ENCODE assay signal across 9 cellular contexts in the genomic region with DNA sequence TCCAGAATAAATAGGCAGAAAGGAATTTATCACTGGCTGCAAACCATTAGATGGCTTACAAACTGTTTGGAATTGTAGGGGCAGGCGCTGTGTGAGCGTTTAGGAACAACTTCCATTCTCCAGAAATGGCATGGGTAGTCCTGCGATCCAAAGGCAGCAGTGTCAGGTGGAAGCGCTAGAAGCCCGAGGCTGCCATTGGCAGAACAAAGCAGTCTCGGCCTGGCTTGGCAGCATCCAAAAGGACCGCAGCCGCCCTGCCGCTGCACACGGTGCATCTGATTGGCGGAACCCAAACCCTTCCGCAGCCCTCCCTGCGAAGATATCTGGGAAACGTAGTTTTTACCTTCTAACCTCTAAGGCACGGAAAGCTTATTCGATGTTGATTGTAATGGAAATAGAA. TPM values are rescaled to one million over a fixed set of nuclear protein-coding genes. Genes with fewer than 3 reads are reported as not detected.
DNase-seq lines count a peak whose midpoint lies in the region; ATAC-seq and TF ChIP-seq lines count a peak whose summit lies in the region.
"Had no signal": no experiment of that assay in that cellular context is flagged by ENCODE, and none has a peak within 500 bp of the region (broad histone marks: within the 10 kb centered on the region; RNA-seq: fewer than 3 reads in every experiment).

No MANE protein-coding gene starts in this region.

- H3K9me3 ChIP-seq in T-helper 17 cell (ENCODE audit: control insufficient read depth, low read length, poor library complexity, severe bottlenecking) = no peaks in the 10 kb centered on the region
- no peaks in the 10 kb centered on the region for H3K9me3 ChIP-seq in ascending aorta
- H3K9me3 ChIP-seq in heart right ventricle = no peaks in the 10 kb centered on the region
- no peaks in the 10 kb centered on the region for H3K9me3 ChIP-seq in aorta (ENCODE audit: control insufficient read depth, low read length)
- no peaks in the 10 kb centered on the region for H3K9me3 ChIP-seq in Karpas-422 (ENCODE audit: low read length)

- peaks cover 6% of the 10 kb centered on the region for H3K27me3 Mint-ChIP-seq in T-helper 17 cell

- ATAC-seq in HG02840 (IDR thresholded peaks at IDR 0.05; ENCODE audit: low FRiP score, unreplicated experiment) (peak; percentile 54), T-helper 17 cell (peak; percentile 90), heart right ventricle (peak; percentile 97 to 100 (median 99)), aorta (ENCODE audit: low FRiP score) (peak; percentile 94)

- intact Hi-C loops in ascending aorta (cut with DNase I) = loop anchor here (1.0 to 10.0 kb wide), 3 partner anchors 23 to 669 kb away; partner anchors contain the start of genes UBA6 and YTHDC1
- intact Hi-C loops in heart right ventricle (cut with DNase I) = no loop called here
- intact Hi-C loops in aorta (cut with DNase I) = loop anchor here in 1 of 2 donors (2.0 kb wide), 1 partner anchor 25 kb away; no protein-coding TSS in a partner anchor

- H3K27ac Mint-ChIP-seq in T-helper 17 cell = peak overlapping the region; percentile 37

- DNase-seq in GM03348 (ENCODE audit: low spot score) = peak; percentile 90
- DNase-seq in T-helper 17 cell = peak; percentile 25 to 34 (median 29)
- peak; percentile 31 to 88 for DNase-seq in ascending aorta (ENCODE audit: low spot score in 2 of 2)
- peak; percentile 79 to 80 for DNase-seq in heart right ventricle
- peak; percentile 84 for DNase-seq in pons (ENCODE audit: low spot score)
- DNase-seq in aorta = peak; percentile 90 to 91
- no peak for DNase-seq in Karpas-422

- no peaks in the 10 kb centered on the region for H3K79me2 ChIP-seq in Karpas-422 (ENCODE audit: low read length)

- no peak overlapping the region for H3K9ac ChIP-seq in Karpas-422 (ENCODE audit: low read length)

- H3K27me3 ChIP-seq in ascending aorta (no peaks in the 10 kb centered on the region), heart right ventricle (peaks cover 0 to 25% (median 20%) of the 10 kb centered on the region in 7 donors), aorta (ENCODE audit: control insufficient read depth in 1 of 2, insufficient read depth in 2 of 2, low read length in 1 of 2) (no peaks in the 10 kb centered on the region), Karpas-422 (ENCODE audit: low read length) (no peaks in the 10 kb centered on the region)

- peak overlapping the region; percentile 67 for H3K4me3 Mint-ChIP-seq in T-helper 17 cell

- no peak for TF ChIP-seq CTCF in ascending aorta (IDR thresholded peaks at IDR 0.05)
- no peak for TF ChIP-seq CTCF in heart right ventricle (IDR thresholded peaks at IDR 0.05)

- no peaks in the 10 kb centered on the region for H3K36me3 Mint-ChIP-seq in T-helper 17 cell (ENCODE audit: low read depth)

- H4K20me1 ChIP-seq in Karpas-422 (ENCODE audit: insufficient read depth, low read depth, low read length) = no peaks in the 10 kb centered on the region

- WGBS in heart right ventricle, 2 donors = 2% methylated on average over 16 of the region's 16 CpGs
- WGBS in aorta, 2 donors = 0 to 3% methylated on average over 16 of the region's 16 CpGs

- peak overlapping the region; percentile 30 to 56 for H3K27ac ChIP-seq in ascending aorta
- peak overlapping the region in 1 of 10 donors; percentile 9 for H3K27ac ChIP-seq in heart right ventricle
- H3K27ac ChIP-seq in aorta (ENCODE audit: low read depth in 1 of 2, low read length in 2 of 2) = peak overlapping the region in 1 of 2 donors; percentile 42
- no peak overlapping the region for H3K27ac ChIP-seq in Karpas-422 (ENCODE audit: low read length)
- H3K27ac ChIP-seq: HL-60 had no signal

- no peaks in the 10 kb centered on the region for H3K36me3 ChIP-seq in ascending aorta
- H3K36me3 ChIP-seq in heart right ventricle = no peaks in the 10 kb centered on the region
- no peaks in the 10 kb centered on the region for H3K36me3 ChIP-seq in aorta (ENCODE audit: control insufficient read depth in 1 of 2, insufficient read depth in 2 of 2, low read length in 1 of 2)
- no peaks in the 10 kb centered on the region for H3K36me3 ChIP-seq in Karpas-422 (ENCODE audit: insufficient read depth, low read length)

- H3K4me1 Mint-ChIP-seq in T-helper 17 cell = peaks cover 8% of the 10 kb centered on the region

- H2AFZ ChIP-seq in Karpas-422 (ENCODE audit: low read length) = no peak overlapping the region

- H3K4me2 ChIP-seq in Karpas-422 (ENCODE audit: low read depth, low read length, poor library complexity, severe bottlenecking) = no peak overlapping the region

- peaks cover 0 to 6% of the 10 kb centered on the region in 2 donors for H3K4me1 ChIP-seq in ascending aorta
- H3K4me1 ChIP-seq in heart right ventricle = peaks cover 0 to 9% (median 0%) of the 10 kb centered on the region in 9 donors
- no peaks in the 10 kb centered on the region for H3K4me1 ChIP-seq in aorta (ENCODE audit: control insufficient read depth in 1 of 2, insufficient read depth in 2 of 2, low read length in 2 of 2)
- peaks cover 3% of the 10 kb centered on the region for H3K4me1 ChIP-seq in Karpas-422 (ENCODE audit: low read length)

- no peaks in the 10 kb centered on the region for H3K9me2 ChIP-seq in Karpas-422 (replicated peaks; ENCODE audit: insufficient read depth, low read length)

- H3K4me3 ChIP-seq in ascending aorta (peak overlapping the region; percentile 35 to 62), heart right ventricle (peak overlapping the region in 8 of 10 donors; percentile 12 to 49 (median 34)), aorta (ENCODE audit: low read length in 2 of 2) (peak overlapping the region in 1 of 2 donors; percentile 4), Karpas-422 (ENCODE audit: low read length) (no peak overlapping the region)

RNA-seq across cellular contexts. Expression of gene YTHDC1, which starts 23.6 kb away (rescaled TPM):
- total RNA-seq in T-helper 17 cell (100 to 1,000 TPM; 231 to 258 TPM), ascending aorta (17.6 TPM), heart right ventricle (10 to 100 TPM; 42.4 to 65.0 (median 52.4) TPM), aorta (100 to 1,000 TPM in 1 of 2 donors, 10 to 100 TPM in 1; 91.4 to 103 TPM)
- polyA plus RNA-seq in heart right ventricle (10 to 100 TPM; 19.8 to 45.7 TPM), aorta (10 to 100 TPM; 37.8 to 42.2 TPM)
- 55.9 and 69.3 TPM in 2 replicates for total RNA-seq in Karpas-422 (2014; rRNA removed; shearing (Covaris generic); ENCODE audit: low replicate concordance)
